29 cellular contexts compared by ENCODE assay signal in the genomic region with DNA sequence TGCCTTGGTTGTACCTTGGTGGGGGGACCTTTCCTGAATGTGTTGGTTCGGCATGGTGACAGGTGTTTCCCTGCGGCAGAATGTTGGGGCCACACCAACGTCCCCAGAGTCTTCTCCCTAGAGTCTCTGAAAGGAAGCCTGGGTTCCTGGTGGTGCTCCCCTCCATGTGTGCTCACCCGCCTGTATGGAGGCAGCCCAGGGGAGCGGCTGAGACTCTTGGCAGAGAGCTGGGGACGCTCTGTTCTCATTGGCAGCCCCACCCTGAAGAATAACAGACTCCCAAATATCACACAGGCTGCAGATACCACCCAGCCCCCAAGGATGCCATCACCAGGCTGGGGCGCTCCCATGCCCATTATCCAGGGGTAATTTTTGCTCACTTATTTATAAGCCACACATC. TPM values are rescaled to one million over a fixed set of nuclear protein-coding genes. Genes with fewer than 3 reads are reported as not detected.
DNase-seq lines count a peak whose midpoint lies in the region; ATAC-seq and TF ChIP-seq lines count a peak whose summit lies in the region.
"Had no signal": no experiment of that assay in that cellular context is flagged by ENCODE, and none has a peak within 500 bp of the region (broad histone marks: within the 10 kb centered on the region; RNA-seq: fewer than 3 reads in every experiment).

No MANE protein-coding gene starts in this region.

- no peak for TF ChIP-seq CTCF in RWPE1 (conservative IDR thresholded peaks at IDR 0.05; ENCODE audit: low read depth)
- no peak for TF ChIP-seq CTCF in esophagus squamous epithelium (IDR thresholded peaks at IDR 0.05)
- no peak for TF ChIP-seq CTCF in lower leg skin (IDR thresholded peaks at IDR 0.05)
- TF ChIP-seq CTCF in suprapubic skin (IDR thresholded peaks at IDR 0.05): no peak

- WGBS in esophagus squamous epithelium, 2 donors: 71 to 100% methylated on average over 1 of the region's 7 CpGs
- 20 to 48% methylated on average over 6 to 7 of the region's 7 CpGs for WGBS in lower leg skin, 2 donors
- 50% methylated on average over 2 of the region's 7 CpGs for WGBS in suprapubic skin

- H3K27me3 ChIP-seq in esophagus squamous epithelium (no peaks in the 10 kb centered on the region), suprapubic skin (no peaks in the 10 kb centered on the region)
- H3K27me3 ChIP-seq: dorsolateral prefrontal cortex had no signal

- POLR2A ChIA-PET in RWPE1 (lab: Yijun Ruan, JAX; ENCODE audit: low non-redundant PET): no interaction called here

- no peak for DNase-seq in RWPE1 (ENCODE audit: low spot score)
- no peak for DNase-seq in esophagus squamous epithelium (lab: John Stamatoyannopoulos, UW)
- peak; percentile 71 to 91 for DNase-seq in lower leg skin (ENCODE audit: low spot score in 2 of 2)
- no peak for DNase-seq in suprapubic skin (ENCODE audit: low spot score in 2 of 2)
- no peak for DNase-seq in activated CD4-positive, alpha-beta T cell treated with anti-CD3 and anti-CD28 coated beads, Interleukin-2, amount 50 U/mL, for 48 hours
- no peak for DNase-seq in activated effector memory CD4-positive, alpha-beta T cell treated with Interleukin-2 at 50 U/mL for 16 hours
- no peak for DNase-seq in HuH-7 (ENCODE audit: low spot score)
- DNase-seq: activated CD4-positive, alpha-beta T cell treated with anti-CD3 and anti-CD28 coated beads, Interleukin-2, amount 10 ng/mL, durations not matched to agents 24 days and 14 days; activated CD8-positive, alpha-beta memory T cell treated with anti-CD3 and anti-CD28 coated beads, Interleukin-2, amount 10 ng/mL, durations not matched to agents 7 days and 5 days; activated naive CD4-positive, alpha-beta T cell treated with anti-CD3 and anti-CD28 coated beads, Interleukin-2, amount 50 U/mL, for 16 hours; CD8-positive, alpha-beta memory T cell; central memory CD4-positive, alpha-beta T cell; DMS79; dorsolateral prefrontal cortex; KG1; MV-4-11; naive thymus-derived CD4-positive, alpha-beta T cell; NCI-H1694 treated with DMSO at 0.1 percent for 48 hours; NCI-H2171 treated with DMSO at 0.1 percent for 48 hours; NCI-H748 treated with DMSO at 0.1 percent for 48 hours; OCI-M1; SIG-M5 had no signal

- TF ChIP-seq POLR2A in esophagus squamous epithelium (IDR thresholded peaks at IDR 0.05) (no peak), lower leg skin (IDR thresholded peaks at IDR 0.05) (no peak), suprapubic skin (IDR thresholded peaks at IDR 0.05) (no peak)

- CTCF ChIA-PET in RWPE1 (lab: Yijun Ruan, JAX): no interaction called here

- peaks cover 4 to 42% (median 5%) of the 10 kb centered on the region in 3 donors for H3K36me3 ChIP-seq in esophagus squamous epithelium
- H3K36me3 ChIP-seq in suprapubic skin: peaks cover 14% of the 10 kb centered on the region
- H3K36me3 ChIP-seq: HAP-1 had no signal

- peaks cover 22 to 52% (median 26%) of the 10 kb centered on the region in 3 donors for H3K4me1 ChIP-seq in esophagus squamous epithelium
- peaks cover 58% of the 10 kb centered on the region for H3K4me1 ChIP-seq in suprapubic skin
- H3K4me1 ChIP-seq: HAP-1 had no signal

- H3K27ac ChIP-seq in RWPE1: peak overlapping the region; percentile 15
- peak overlapping the region; percentile 25 to 67 (median 46) for H3K27ac ChIP-seq in esophagus squamous epithelium
- H3K27ac ChIP-seq in suprapubic skin: peak overlapping the region; percentile 96
- H3K27ac ChIP-seq: thoracic aorta had no signal

- ATAC-seq in HG02970 (IDR thresholded peaks at IDR 0.05; ENCODE audit: low FRiP score, unreplicated experiment): no peak
- ATAC-seq: activated CD8-positive, alpha-beta memory T cell treated with anti-CD3 and anti-CD28 coated beads, Interleukin-2, amount 10 ng/mL, durations not matched to agents 7 days and 5 days; naive thymus-derived CD4-positive, alpha-beta T cell had no signal

- intact Hi-C loops in esophagus squamous epithelium (cut with DNase I) (no loop called here), lower leg skin (cut with DNase I; ENCODE audit: low total_unique reads) (no loop called here)

- no peaks in the 10 kb centered on the region for H3K9me3 ChIP-seq in esophagus squamous epithelium
- no peaks in the 10 kb centered on the region for H3K9me3 ChIP-seq in suprapubic skin
- H3K9me3 ChIP-seq: HAP-1, thoracic aorta had no signal

- TF ChIP-seq EP300 in suprapubic skin (IDR thresholded peaks at IDR 0.05): no peak

- H3K4me3 ChIP-seq in esophagus squamous epithelium (no peak overlapping the region), lower leg skin (ENCODE audit: low read depth, poor library complexity, severe bottlenecking) (no peak overlapping the region), suprapubic skin (peak overlapping the region; percentile 42)
- H3K4me3 ChIP-seq: dorsolateral prefrontal cortex, HAP-1, thoracic aorta had no signal

RNA-seq across cellular contexts. Expression of a gene that starts 34.8 kb away (rescaled TPM):
- total RNA-seq in esophagus squamous epithelium (10 to 100 TPM in 1 of 4 donors, 1 to 10 TPM in 3; 1.5 to 11.8 (median 5.0) TPM), lower leg skin (10 to 100 TPM; 23.7 to 34.3 (median 26.8) TPM), suprapubic skin (10 to 100 TPM in 3 of 4 donors, 1 to 10 TPM in 1; 9.9 to 55.8 (median 24.5) TPM)

RNA-seq across cellular contexts. Expression of a gene that starts 38.0 kb away (rescaled TPM):
- total RNA-seq in esophagus squamous epithelium: not detected
- total RNA-seq in lower leg skin: not detected
- total RNA-seq in suprapubic skin: not detected
- total RNA-seq: activated CD4-positive, alpha-beta T cell treated with anti-CD3 and anti-CD28 coated beads, Interleukin-2, amount 10 ng/mL, durations not matched to agents 24 days and 14 days; activated CD8-positive, alpha-beta memory T cell treated with anti-CD3 and anti-CD28 coated beads, Interleukin-2, amount 10 ng/mL, durations not matched to agents 7 days and 5 days; CD8-positive, alpha-beta memory T cell; dorsolateral prefrontal cortex; kidney epithelial cell; mesenteric fat pad; naive thymus-derived CD4-positive, alpha-beta T cell; omental fat pad; T-helper 1 cell treated with Interleukin-12 subunit alpha and Interleukin-12 subunit beta and Interleukin-4 antibody, amounts not matched to agents 30 ng/mL and 1 ng/mL, for 36 hours; thoracic aorta had no signal

Comparison
In these comparisons a context has a peak if more than half of its experiments do, and no peak if none do; other contexts are left out.
1. DNase-seq: peak in lower leg skin (2 of 2); none in RWPE1 (single experiment), esophagus squamous epithelium (single experiment), suprapubic skin (0 of 2), activated CD4-positive, alpha-beta T cell treated with anti-CD3 and anti-CD28 coated beads, Interleukin-2, amount 50 U/mL, for 48 hours (0 of 2), activated effector memory CD4-positive, alpha-beta T cell treated with Interleukin-2 at 50 U/mL for 16 hours (single experiment) and HuH-7 (single experiment).
2. H3K27ac ChIP-seq: peak in every context shown above with its lines; median percentile 96 in suprapubic skin; 46 in esophagus squamous epithelium; 15 in RWPE1.